Comparison of ENCODE assay signal across 29 cellular contexts in genomic region chr16:88979616-88980015, GRCh38. TPM values are rescaled to one million over a fixed set of nuclear protein-coding genes. Genes with fewer than 3 reads are reported as not detected.
"Had no signal": no experiment of that assay in that cellular context is flagged by ENCODE, and none has a peak within 500 bp of the region (broad histone marks: within the 10 kb centered on the region; RNA-seq: fewer than 3 reads in every experiment).

No MANE protein-coding gene starts in this region.

- H3K9me3 Mint-ChIP-seq: activated CD4-positive, alpha-beta memory T cell treated with anti-CD3 and anti-CD28 coated beads for 36 hours; activated T-helper 1 cell treated with anti-CD3 and anti-CD28 coated beads, Interleukin-12 subunit alpha, Interleukin-12 subunit beta, Interleukin-2, Interleukin-4 antibody, amounts not matched to agents 30 ng/mL and 10 ng/mL and 1 ng/mL, durations not matched to agents 14 hours and 24 hours and 36 hours; effector memory CD8-positive, alpha-beta T cell; immature natural killer cell; neural progenitor cell; T-helper 1 cell treated with Interleukin-12 subunit alpha and Interleukin-12 subunit beta and Interleukin-4 antibody, amounts not matched to agents 30 μg/mL and 1 μg/mL, for 36 hours; type B pancreatic cell had no signal

- H3K4me3 ChIP-seq: adrenal gland, hepatocyte, lower lobe of right lung, neural progenitor cell, smooth muscle cell, thoracic aorta had no signal

- DNase-seq: activated CD4-positive, alpha-beta memory T cell treated with anti-CD3 and anti-CD28 coated beads for 36 hours; activated CD4-positive, alpha-beta T cell treated with anti-CD3 and anti-CD28 coated beads for 48 hours; activated CD8-positive, alpha-beta memory T cell treated with anti-CD3 and anti-CD28 coated beads, Interleukin-2, amount 10 ng/mL, durations not matched to agents 7 days and 5 days; activated gamma-delta T cell; adrenal gland; central memory CD4-positive, alpha-beta T cell; effector memory CD8-positive, alpha-beta T cell; foreskin melanocyte; glutamatergic neuron; lower lobe of right lung; naive thymus-derived CD8-positive, alpha-beta T cell; posterior cingulate gyrus; stimulated activated CD4-positive, alpha-beta T cell treated with anti-CD3 and anti-CD28 coated beads, Interleukin-15, amount 100 ng/mL, for 24 hours; stimulated activated naive CD4-positive, alpha-beta T cell treated with Interleukin-2 at 50 U/mL for 16 hours; T1000 had no signal

- H3K4me2 ChIP-seq: hepatocyte, neural progenitor cell, smooth muscle cell had no signal

- H3K27ac ChIP-seq: adrenal gland, hepatocyte, lower lobe of right lung, neural progenitor cell, thoracic aorta had no signal

- H3K27me3 ChIP-seq: hepatocyte, neural progenitor cell had no signal

- ATAC-seq: activated naive CD4-positive, alpha-beta T cell treated with anti-CD3 and anti-CD28 coated beads, Interleukin-2, amount 50 U/mL, for 72 hours; effector memory CD8-positive, alpha-beta T cell; esophagus mucosa; left lobe of liver; lower lobe of right lung; naive thymus-derived CD8-positive, alpha-beta T cell; sciatic nerve had no signal

- H3K4me3 Mint-ChIP-seq: activated CD4-positive, alpha-beta memory T cell treated with anti-CD3 and anti-CD28 coated beads for 36 hours; activated CD8-positive, alpha-beta memory T cell treated with anti-CD3 and anti-CD28 coated beads, Interleukin-2, amount 10 ng/mL, durations not matched to agents 7 days and 5 days; activated T-helper 1 cell treated with anti-CD3 and anti-CD28 coated beads, Interleukin-12 subunit alpha, Interleukin-12 subunit beta, Interleukin-2, Interleukin-4 antibody, amounts not matched to agents 30 ng/mL and 10 ng/mL and 1 ng/mL, durations not matched to agents 14 hours and 24 hours and 36 hours; effector memory CD8-positive, alpha-beta T cell; naive thymus-derived CD8-positive, alpha-beta T cell; neural progenitor cell; T-helper 1 cell treated with Interleukin-12 subunit alpha and Interleukin-12 subunit beta and Interleukin-4 antibody, amounts not matched to agents 30 μg/mL and 1 μg/mL, for 36 hours; type B pancreatic cell had no signal

- H3K36me3 Mint-ChIP-seq: activated CD4-positive, alpha-beta memory T cell treated with anti-CD3 and anti-CD28 coated beads for 36 hours; activated CD8-positive, alpha-beta memory T cell treated with anti-CD3 and anti-CD28 coated beads, Interleukin-2, amount 10 ng/mL, durations not matched to agents 7 days and 5 days; activated naive CD4-positive, alpha-beta T cell treated with anti-CD3 and anti-CD28 coated beads, Interleukin-2, amount 50 U/mL, for 72 hours; immature natural killer cell; neural progenitor cell; type B pancreatic cell had no signal

- H3K79me2 ChIP-seq: hepatocyte had no signal

- H3K36me3 ChIP-seq: adrenal gland, lower lobe of right lung, neural progenitor cell, thoracic aorta had no signal

- H3K9me3 ChIP-seq: adrenal gland, lower lobe of right lung, thoracic aorta had no signal

- H3K27ac Mint-ChIP-seq: activated CD4-positive, alpha-beta memory T cell treated with anti-CD3 and anti-CD28 coated beads for 36 hours; activated CD8-positive, alpha-beta memory T cell treated with anti-CD3 and anti-CD28 coated beads, Interleukin-2, amount 10 ng/mL, durations not matched to agents 7 days and 5 days; activated naive CD4-positive, alpha-beta T cell treated with anti-CD3 and anti-CD28 coated beads, Interleukin-2, amount 50 U/mL, for 72 hours; effector memory CD8-positive, alpha-beta T cell; immature natural killer cell; neural progenitor cell; T-helper 1 cell treated with Interleukin-12 subunit alpha and Interleukin-12 subunit beta and Interleukin-4 antibody, amounts not matched to agents 30 μg/mL and 1 μg/mL, for 36 hours; type B pancreatic cell had no signal

- H3K9ac ChIP-seq: neural progenitor cell had no signal

- H3K4me1 ChIP-seq: neural progenitor cell had no signal

- H2AFZ ChIP-seq: hepatocyte, neural progenitor cell had no signal

RNA-seq across cellular contexts. Expression of gene CBFA2T3, which starts 2.6 kb away (rescaled TPM):
- total RNA-seq: activated T-helper 1 cell treated with anti-CD3 and anti-CD28 coated beads, Interleukin-12 subunit alpha, Interleukin-12 subunit beta, Interleukin-2, Interleukin-4 antibody, amounts not matched to agents 30 ng/mL and 10 ng/mL and 1 ng/mL, durations not matched to agents 14 hours and 24 hours and 36 hours; dermis microvascular lymphatic vessel endothelial cell; endothelial cell of umbilical vein; smooth muscle cell had no signal
- polyA plus RNA-seq: endothelial cell of umbilical vein had no signal
